In the genomic region with DNA sequence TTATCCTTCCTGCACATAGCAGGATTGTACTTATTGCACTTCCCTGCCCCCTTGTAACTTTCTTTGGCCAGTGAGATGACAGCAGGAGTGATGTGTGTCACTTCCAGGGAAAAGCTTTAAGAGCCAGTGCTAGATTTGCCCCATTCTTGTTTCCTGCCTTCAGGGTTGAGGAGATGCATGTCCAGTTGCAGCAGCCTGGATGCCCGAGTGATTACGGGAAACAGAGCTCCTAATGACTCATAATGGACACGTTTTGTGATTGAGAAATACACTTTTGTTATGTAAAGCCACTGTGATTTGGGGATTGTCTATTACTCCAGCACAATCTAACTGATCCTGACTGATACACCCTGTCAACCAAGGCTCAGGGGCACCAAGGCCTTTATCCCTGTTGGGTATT, we compare ENCODE assay signal across 9 cellular contexts. TPM values are rescaled to one million over a fixed set of nuclear protein-coding genes. Genes with fewer than 3 reads are reported as not detected.
A peak's percentile ranks its signal among the peaks of the same experiment; 100 is the strongest.
DNase-seq lines count a peak whose midpoint lies in the region; ATAC-seq and TF ChIP-seq lines count a peak whose summit lies in the region.
"Had no signal": no experiment of that assay in that cellular context is flagged by ENCODE, and none has a peak within 500 bp of the region (broad histone marks: within the 10 kb centered on the region; RNA-seq: fewer than 3 reads in every experiment).

No MANE protein-coding gene starts in this region.

- no peaks in the 10 kb centered on the region for H3K79me1 ChIP-seq in H9 (ENCODE audit: insufficient read depth, low read depth, low read length, poor library complexity, severe bottlenecking)

- H3K4me3 Mint-ChIP-seq in CD8-positive, alpha-beta T cell: peak overlapping the region; percentile 64
- H3K4me3 Mint-ChIP-seq in activated naive CD8-positive, alpha-beta T cell treated with anti-CD3 and anti-CD28 coated beads, Interleukin-2, amount 10 ng/mL, durations not matched to agents 7 days and 5 days: peak overlapping the region; percentile 76
- H3K4me3 Mint-ChIP-seq in H9 (peak overlapping the region in 1 of 2 experiments; percentile 84; a peak in 2 of 5 replicates), progenitor cell of endocrine pancreas (ENCODE audit: low read depth) (no peak overlapping the region)

- no peak overlapping the region for H3K4ac ChIP-seq in H9 (ENCODE audit: low read depth, low read length)

- intact Hi-C loops in CD8-positive, alpha-beta T cell (cut with DNase I, micrococcal nuclease): loop anchor here (1.0 to 5.0 kb wide), 3 partner anchors 8 to 53 kb away; no protein-coding TSS in a partner anchor

- no peak overlapping the region for H3T11ph ChIP-seq in H9 (ENCODE audit: low read length)

- no peak overlapping the region for H2BK5ac ChIP-seq in H9 (ENCODE audit: insufficient read length, low read length)

- H3K36me3 ChIP-seq in CD8-positive, alpha-beta T cell (ENCODE audit: insufficient read depth, low read length): no peaks in the 10 kb centered on the region
- H3K36me3 ChIP-seq: thoracic aorta had no signal

- no peak overlapping the region for H3K56ac ChIP-seq in H9 (ENCODE audit: insufficient read length, low read depth, low read length)

- no peaks in the 10 kb centered on the region for H3K27me3 Mint-ChIP-seq in CD8-positive, alpha-beta T cell (ENCODE audit: low read depth)
- no peaks in the 10 kb centered on the region for H3K27me3 Mint-ChIP-seq in activated naive CD8-positive, alpha-beta T cell treated with anti-CD3 and anti-CD28 coated beads, Interleukin-2, amount 10 ng/mL, durations not matched to agents 7 days and 5 days
- peaks cover 74% of the 10 kb centered on the region for H3K27me3 Mint-ChIP-seq in H9 (ENCODE audit: low read depth)
- H3K27me3 Mint-ChIP-seq in progenitor cell of endocrine pancreas: peaks cover 43% of the 10 kb centered on the region

- no peak for DNase-seq in CD8-positive, alpha-beta T cell
- DNase-seq in HT1080 (ENCODE audit: low read depth): peak; percentile 90
- DNase-seq in activated naive CD8-positive, alpha-beta T cell treated with anti-CD3 and anti-CD28 coated beads, Interleukin-2, amount 10 ng/mL, durations not matched to agents 7 days and 5 days: no peak
- peak; percentile 46 for DNase-seq in kidney glomerular epithelial cell (lab: John Stamatoyannopoulos, UW)
- DNase-seq in H9: no peak
- DNase-seq in NCI-H524 (lab: John Stamatoyannopoulos, UW): no peak
- no peak for DNase-seq in superior temporal gyrus (ENCODE audit: extremely low spot score)
- DNase-seq in progenitor cell of endocrine pancreas (ENCODE audit: low spot score, unreplicated experiment): no peak

- H3K18ac ChIP-seq in H9 (ENCODE audit: insufficient read length, low read depth, low read length): no peak overlapping the region

- peaks cover 74% of the 10 kb centered on the region for H3K4me1 ChIP-seq in CD8-positive, alpha-beta T cell (ENCODE audit: insufficient read depth, low read length)
- H3K4me1 ChIP-seq in H9 (ENCODE audit: insufficient read depth, low read length): 0 out of 2 replicates have a peak, but pooled peaks cover 3% of the 10 kb centered on the region

- H3K36me3 Mint-ChIP-seq in CD8-positive, alpha-beta T cell: no peaks in the 10 kb centered on the region
- peaks cover 7% of the 10 kb centered on the region for H3K36me3 Mint-ChIP-seq in activated naive CD8-positive, alpha-beta T cell treated with anti-CD3 and anti-CD28 coated beads, Interleukin-2, amount 10 ng/mL, durations not matched to agents 7 days and 5 days
- H3K36me3 Mint-ChIP-seq in H9 (ENCODE audit: insufficient read depth in 1 of 3, low read depth in 3 of 3): no peaks in the 10 kb centered on the region
- H3K36me3 Mint-ChIP-seq in progenitor cell of endocrine pancreas (ENCODE audit: insufficient read depth): no peaks in the 10 kb centered on the region

- H3K9ac ChIP-seq in H9 (ENCODE audit: extremely low read depth, insufficient read length, low read length): no peak overlapping the region

- H2BK15ac ChIP-seq in H9 (ENCODE audit: low read depth, low read length): no peak overlapping the region

- peak overlapping the region; percentile 20 for H3K4me3 ChIP-seq in CD8-positive, alpha-beta T cell (ENCODE audit: low read depth, low read length)
- H3K4me3 ChIP-seq: thoracic aorta had no signal

- no peak overlapping the region for H3K4me2 ChIP-seq in H9 (ENCODE audit: insufficient read depth, insufficient read length, low read length)

- H2BK12ac ChIP-seq in H9 (ENCODE audit: insufficient read length, low read depth, low read length): no peak overlapping the region

- no peaks in the 10 kb centered on the region for H3K27me3 ChIP-seq in CD8-positive, alpha-beta T cell (ENCODE audit: insufficient read depth, low read length)
- H3K27me3 ChIP-seq in H9 (ENCODE audit: insufficient read depth, low read length): peaks cover 18% of the 10 kb centered on the region; the same call in 1 of the 2 replicates

- H3K4me1 Mint-ChIP-seq in CD8-positive, alpha-beta T cell (ENCODE audit: low read depth): peaks cover 81% of the 10 kb centered on the region
- H3K4me1 Mint-ChIP-seq in activated naive CD8-positive, alpha-beta T cell treated with anti-CD3 and anti-CD28 coated beads, Interleukin-2, amount 10 ng/mL, durations not matched to agents 7 days and 5 days: peaks cover 61% of the 10 kb centered on the region
- H3K4me1 Mint-ChIP-seq in H9: peaks cover 40 to 41% of the 10 kb centered on the region in 2 experiments
- H3K4me1 Mint-ChIP-seq in progenitor cell of endocrine pancreas (ENCODE audit: low read depth): peaks cover 41% of the 10 kb centered on the region

- CTCF ChIA-PET in CD8-positive, alpha-beta T cell (lab: Charles Lee): interaction anchor here (0.8 to 3.3 kb wide), 4 partner anchors 9 to 100 kb away, joined by 3 to 11 read pairs (median 4); no protein-coding TSS in a partner anchor

- ATAC-seq in CD8-positive, alpha-beta T cell: no peak
- no peak for ATAC-seq in activated naive CD8-positive, alpha-beta T cell treated with anti-CD3 and anti-CD28 coated beads, Interleukin-2, amount 10 ng/mL, durations not matched to agents 7 days and 5 days (ENCODE audit: low read depth)

- peak overlapping the region; percentile 89 for H3K27ac Mint-ChIP-seq in CD8-positive, alpha-beta T cell
- H3K27ac Mint-ChIP-seq in activated naive CD8-positive, alpha-beta T cell treated with anti-CD3 and anti-CD28 coated beads, Interleukin-2, amount 10 ng/mL, durations not matched to agents 7 days and 5 days: peak overlapping the region; percentile 85
- H3K27ac Mint-ChIP-seq in H9 (no peak overlapping the region), progenitor cell of endocrine pancreas (no peak overlapping the region)

- no peak overlapping the region for H4K8ac ChIP-seq in H9 (replicated peaks; ENCODE audit: insufficient read length, low read depth, low read length)

- no peak overlapping the region for H3K14ac ChIP-seq in H9 (ENCODE audit: insufficient read depth, low read length)

- H3K9me3 Mint-ChIP-seq in CD8-positive, alpha-beta T cell: no peaks in the 10 kb centered on the region
- H3K9me3 Mint-ChIP-seq in activated naive CD8-positive, alpha-beta T cell treated with anti-CD3 and anti-CD28 coated beads, Interleukin-2, amount 10 ng/mL, durations not matched to agents 7 days and 5 days: no peaks in the 10 kb centered on the region
- H3K9me3 Mint-ChIP-seq in H9: no peaks in the 10 kb centered on the region
- H3K9me3 Mint-ChIP-seq in progenitor cell of endocrine pancreas (ENCODE audit: low read depth): no peaks in the 10 kb centered on the region

- no peaks in the 10 kb centered on the region for H3K79me2 ChIP-seq in H9 (ENCODE audit: insufficient read depth, low read length)

- no peak overlapping the region for H2AFZ ChIP-seq in H9 (ENCODE audit: low read length)

- no CpG with 5 or more reads among the region's 3 CpGs for WGBS in H9 (ENCODE audit: extremely low coverage, insufficient read length, low lambda C conversion rate)

- no peaks in the 10 kb centered on the region for H3K9me3 ChIP-seq in CD8-positive, alpha-beta T cell (ENCODE audit: low read length)
- no peaks in the 10 kb centered on the region for H3K9me3 ChIP-seq in H9 (ENCODE audit: control insufficient read depth, low read depth, low read length)
- H3K9me3 ChIP-seq: thoracic aorta had no signal

- H2BK120ac ChIP-seq in H9 (ENCODE audit: low read depth, low read length, poor library complexity, severe bottlenecking): no peak overlapping the region

- H2AK5ac ChIP-seq in H9 (ENCODE audit: insufficient read length, low read length): no peak overlapping the region

- H4K20me1 ChIP-seq in H9 (ENCODE audit: control insufficient read depth, insufficient read depth, insufficient read length): no peaks in the 10 kb centered on the region

- H3K27ac ChIP-seq in CD8-positive, alpha-beta T cell (ENCODE audit: low read depth, low read length): peak overlapping the region; percentile 14
- H3K27ac ChIP-seq in H9 (ENCODE audit: insufficient read length, low read depth, low read length): no peak overlapping the region
- H3K27ac ChIP-seq: thoracic aorta had no signal

- no peak for TF ChIP-seq CTCF in CD8-positive, alpha-beta T cell (IDR thresholded peaks at IDR 0.05)
- no peak for TF ChIP-seq CTCF in H9 (conservative IDR thresholded peaks at IDR 0.05)
- TF ChIP-seq CTCF in progenitor cell of endocrine pancreas (IDR thresholded peaks at IDR 0.05; ENCODE audit: unreplicated experiment): no peak

- H4K5ac ChIP-seq in H9 (ENCODE audit: insufficient read length, low read depth, low read length): no peak overlapping the region

- no peak overlapping the region for H4K91ac ChIP-seq in H9 (ENCODE audit: insufficient read length, low read depth, low read length)

- H3K23me2 ChIP-seq in H9 (ENCODE audit: insufficient read length, low read depth, low read length, poor library complexity, severe bottlenecking): peaks cover 21% of the 10 kb centered on the region

- POLR2A ChIA-PET in CD8-positive, alpha-beta T cell (lab: Charles Lee): interaction anchor here (1.2 to 2.0 kb wide), 4 partner anchors 17 to 62 kb away, joined by 3 to 10 read pairs (median 4); a partner anchor contains a TSS
- POLR2A ChIA-PET in activated naive CD8-positive, alpha-beta T cell treated with anti-CD3 and anti-CD28 coated beads, Interleukin-2, amount 10 ng/mL, durations not matched to agents 7 days and 5 days (lab: Charles Lee): interaction anchor here (0.6 to 1.6 kb wide), 5 partner anchors 9 to 515 kb away, joined by 3 to 8 read pairs (median 4); a partner anchor contains a TSS

- no peak overlapping the region for H3K23ac ChIP-seq in H9 (ENCODE audit: insufficient read length, low read depth, low read length)

- no peak overlapping the region for H2BK20ac ChIP-seq in H9 (ENCODE audit: low read depth, low read length, poor library complexity, severe bottlenecking)

RNA-seq across cellular contexts. Expression of a gene that starts 5.0 kb away (rescaled TPM):
- 10 to 100 TPM; 25.4 to 26.2 TPM for total RNA-seq in CD8-positive, alpha-beta T cell
- total RNA-seq in HT1080 (2014; rRNA removed; shearing (Covaris generic)): 3.1 and 4.4 TPM in 2 replicates
- polyA plus RNA-seq in HT1080 (2015; cell fraction: cytosol; rRNA removed): 2.5 and 3.5 TPM in 2 replicates
- polyA plus RNA-seq in HT1080 (2015; cell fraction: nucleus; rRNA removed): 8.7 and 9.4 TPM in 2 replicates
- total RNA-seq in activated naive CD8-positive, alpha-beta T cell treated with anti-CD3 and anti-CD28 coated beads, Interleukin-2, amount 10 ng/mL, durations not matched to agents 7 days and 5 days: 10 to 100 TPM; 19.9 to 21.0 TPM
- total RNA-seq in H9 (2021) (21.8 and 24.7 TPM in 2 replicates), progenitor cell of endocrine pancreas (38.2 and 40.7 TPM in 2 replicates)

RNA-seq across cellular contexts. Expression of a gene that starts 53.0 kb away (rescaled TPM):
- 10 to 100 TPM; 29.0 to 31.8 TPM for total RNA-seq in CD8-positive, alpha-beta T cell
- 89.7 and 92.1 TPM in 2 replicates for total RNA-seq in HT1080 (2014; rRNA removed; shearing (Covaris generic))
- polyA plus RNA-seq in HT1080 (2015; cell fraction: cytosol; rRNA removed): 105 and 109 TPM in 2 replicates
- polyA plus RNA-seq in HT1080 (2015; cell fraction: nucleus; rRNA removed): 52.8 and 55.5 TPM in 2 replicates
- total RNA-seq in activated naive CD8-positive, alpha-beta T cell treated with anti-CD3 and anti-CD28 coated beads, Interleukin-2, amount 10 ng/mL, durations not matched to agents 7 days and 5 days: 10 to 100 TPM; 71.6 to 77.7 TPM
- 95.0 and 98.5 TPM in 2 replicates for total RNA-seq in H9 (2021)
- total RNA-seq in progenitor cell of endocrine pancreas: 63.8 and 66.9 TPM in 2 replicates

Comparison
In these comparisons a context has a peak if more than half of its experiments do, and no peak if none do; other contexts are left out.
1. DNase-seq: peak in HT1080 (single experiment) and kidney glomerular epithelial cell (single experiment); none in CD8-positive, alpha-beta T cell (0 of 7), activated naive CD8-positive, alpha-beta T cell treated with anti-CD3 and anti-CD28 coated beads, Interleukin-2, amount 10 ng/mL, durations not matched to agents 7 days and 5 days (single experiment), H9 (single experiment), NCI-H524 (0 of 2), superior temporal gyrus (single experiment) and progenitor cell of endocrine pancreas (single experiment).
2. H3K27ac Mint-ChIP-seq: peak in CD8-positive, alpha-beta T cell (single experiment) and activated naive CD8-positive, alpha-beta T cell treated with anti-CD3 and anti-CD28 coated beads, Interleukin-2, amount 10 ng/mL, durations not matched to agents 7 days and 5 days (single experiment); none in H9 (0 of 3) and progenitor cell of endocrine pancreas (single experiment).